8 cellular contexts compared by ENCODE assay signal in the genomic region with DNA sequence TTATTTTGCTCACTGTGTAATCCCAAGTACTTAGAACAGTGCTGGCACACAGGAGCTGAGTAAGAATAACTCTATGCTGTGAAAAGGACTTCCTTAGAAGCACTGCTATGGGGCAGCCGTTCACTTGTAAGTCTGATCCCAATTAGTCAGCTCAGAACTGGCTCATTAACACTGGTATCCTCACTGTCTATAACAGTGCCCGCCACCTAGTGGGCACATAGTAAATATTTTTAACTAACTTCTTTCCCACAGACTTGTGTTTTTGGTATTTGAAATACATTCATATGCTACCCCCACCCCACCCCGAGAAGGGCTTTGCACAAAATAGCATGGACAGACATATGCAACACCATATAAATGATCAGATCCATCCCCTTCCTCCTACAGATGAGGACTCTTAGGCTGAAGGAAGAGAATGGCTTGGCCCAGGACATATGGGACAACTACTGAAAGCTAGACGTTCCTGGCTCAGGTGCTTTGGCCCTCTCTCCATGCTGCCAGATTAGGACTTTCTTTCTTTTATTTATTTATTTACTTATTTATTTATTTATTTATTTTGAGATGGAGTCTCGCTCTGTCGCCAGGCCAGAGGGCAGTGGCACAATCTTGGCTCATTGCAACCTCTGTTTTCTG. TPM values are rescaled to one million over a fixed set of nuclear protein-coding genes. Genes with fewer than 3 reads are reported as not detected.
DNase-seq lines count a peak whose midpoint lies in the region; TF ChIP-seq lines count a peak whose summit lies in the region.

No MANE protein-coding gene starts in this region.

- DNase-seq in Calu3 (peak; percentile 41), GM20000 (ENCODE audit: low spot score) (peak; percentile 50), HS-5 (ENCODE audit: low read depth) (peak; percentile 20), OCI-M1 (lab: John Stamatoyannopoulos, UW) (peak; percentile 86), head of caudate nucleus (peak in 37 of 42 donors; percentile 19 to 83 (median 54)), putamen (ENCODE audit: low spot score) (peak; percentile 53), UCSD-AML1 (lab: John Stamatoyannopoulos, UW; ENCODE audit: unreplicated experiment) (no peak)
- DNase-seq in activated T-helper 2 cell treated with anti-CD3 and anti-CD28 coated beads, Interferon-gamma antibody, Interleukin-2, Interleukin-4, amounts not matched to agents 10 μg/mL and 5 μg/mL and 100 μg/mL, durations not matched to agents 14 hours and 24 hours and 36 hours (ENCODE audit: low spot score), result peak; percentile 21

- no peak overlapping the region for H3K4me3 Mint-ChIP-seq in Calu3 (ENCODE audit: low read depth, unreplicated experiment)
- no peak overlapping the region for H3K4me3 Mint-ChIP-seq in activated T-helper 2 cell treated with anti-CD3 and anti-CD28 coated beads, Interferon-gamma antibody, Interleukin-2, Interleukin-4, amounts not matched to agents 10 μg/mL and 5 μg/mL and 100 μg/mL, durations not matched to agents 14 hours and 24 hours and 36 hours (ENCODE audit: low read depth)

- intact Hi-C loops in Calu3 (cut with micrococcal nuclease; ENCODE audit: unreplicated experiment), result no loop called here
- intact Hi-C loops in activated T-helper 2 cell treated with anti-CD3 and anti-CD28 coated beads, Interferon-gamma antibody, Interleukin-2, Interleukin-4, amounts not matched to agents 10 μg/mL and 5 μg/mL and 100 μg/mL, durations not matched to agents 14 hours and 24 hours and 36 hours (cut with micrococcal nuclease), result loop anchor here (2.0 kb wide), 1 partner anchor 53 kb away; no protein-coding TSS in a partner anchor
- intact Hi-C loops in head of caudate nucleus (cut with DNase I), result loop anchor here (5.0 kb wide), 1 partner anchor 238 kb away; no protein-coding TSS in a partner anchor

- H3K27me3 Mint-ChIP-seq in Calu3 (ENCODE audit: unreplicated experiment), result no peaks in the 10 kb centered on the region
- peaks cover 2% of the 10 kb centered on the region for H3K27me3 Mint-ChIP-seq in activated T-helper 2 cell treated with anti-CD3 and anti-CD28 coated beads, Interferon-gamma antibody, Interleukin-2, Interleukin-4, amounts not matched to agents 10 μg/mL and 5 μg/mL and 100 μg/mL, durations not matched to agents 14 hours and 24 hours and 36 hours (ENCODE audit: low read depth)

- H3K4me1 Mint-ChIP-seq in Calu3 (ENCODE audit: low read depth, unreplicated experiment), result no peaks in the 10 kb centered on the region
- peaks cover 28% of the 10 kb centered on the region for H3K4me1 Mint-ChIP-seq in activated T-helper 2 cell treated with anti-CD3 and anti-CD28 coated beads, Interferon-gamma antibody, Interleukin-2, Interleukin-4, amounts not matched to agents 10 μg/mL and 5 μg/mL and 100 μg/mL, durations not matched to agents 14 hours and 24 hours and 36 hours (ENCODE audit: low read depth)

- TF ChIP-seq CTCF in Calu3 (IDR thresholded peaks at IDR 0.05; ENCODE audit: unreplicated experiment), result peak; percentile 64
- TF ChIP-seq CTCF in GM20000 (IDR thresholded peaks at IDR 0.05; ENCODE audit: extremely low read depth, missing control alignments), result peak; percentile 71

- CTCF ChIA-PET in Calu3 (lab: Charles Lee), result interaction anchor here (0.6 to 1.1 kb wide), 6 partner anchors 20 to 273 kb away, joined by 3 to 4 read pairs (median 3); no protein-coding TSS in a partner anchor

- H3K36me3 Mint-ChIP-seq in Calu3 (ENCODE audit: insufficient read depth, unreplicated experiment), result peaks cover 41% of the 10 kb centered on the region
- no peaks in the 10 kb centered on the region for H3K36me3 Mint-ChIP-seq in activated T-helper 2 cell treated with anti-CD3 and anti-CD28 coated beads, Interferon-gamma antibody, Interleukin-2, Interleukin-4, amounts not matched to agents 10 μg/mL and 5 μg/mL and 100 μg/mL, durations not matched to agents 14 hours and 24 hours and 36 hours (ENCODE audit: low read depth)

- BruUV-seq in Calu3 (replicated peaks; lab: Mats Ljungman, UMichigan), result no TSS peak

- no peaks in the 10 kb centered on the region for H3K9me3 Mint-ChIP-seq in Calu3 (ENCODE audit: low read depth, unreplicated experiment)
- H3K9me3 Mint-ChIP-seq in activated T-helper 2 cell treated with anti-CD3 and anti-CD28 coated beads, Interferon-gamma antibody, Interleukin-2, Interleukin-4, amounts not matched to agents 10 μg/mL and 5 μg/mL and 100 μg/mL, durations not matched to agents 14 hours and 24 hours and 36 hours, result no peaks in the 10 kb centered on the region

- no peak overlapping the region for H3K27ac Mint-ChIP-seq in Calu3 (ENCODE audit: unreplicated experiment)
- H3K27ac Mint-ChIP-seq in activated T-helper 2 cell treated with anti-CD3 and anti-CD28 coated beads, Interferon-gamma antibody, Interleukin-2, Interleukin-4, amounts not matched to agents 10 μg/mL and 5 μg/mL and 100 μg/mL, durations not matched to agents 14 hours and 24 hours and 36 hours, result peak overlapping the region; percentile 13

RNA-seq across cellular contexts. Expression of a gene that starts 47.1 kb away (rescaled TPM):
- total RNA-seq in Calu3 (2022), result 177 and 212 TPM in 2 replicates
- 7.2 and 11.8 TPM in 2 replicates for total RNA-seq in activated T-helper 2 cell treated with anti-CD3 and anti-CD28 coated beads, Interferon-gamma antibody, Interleukin-2, Interleukin-4, amounts not matched to agents 10 μg/mL and 5 μg/mL and 100 μg/mL, durations not matched to agents 14 hours and 24 hours and 36 hours

Comparison
In these comparisons a context has a peak if more than half of its experiments do, and no peak if none do; other contexts are left out.
1. RNA of a gene that starts 47.1 kb away (total RNA-seq): 177 to 212 TPM in Calu3; 7.2 to 11.8 TPM in activated T-helper 2 cell treated with anti-CD3 and anti-CD28 coated beads, Interferon-gamma antibody, Interleukin-2, Interleukin-4, amounts not matched to agents 10 μg/mL and 5 μg/mL and 100 μg/mL, durations not matched to agents 14 hours and 24 hours and 36 hours; every median in the first group is over 10 times any median in the second.